In the genomic region with DNA sequence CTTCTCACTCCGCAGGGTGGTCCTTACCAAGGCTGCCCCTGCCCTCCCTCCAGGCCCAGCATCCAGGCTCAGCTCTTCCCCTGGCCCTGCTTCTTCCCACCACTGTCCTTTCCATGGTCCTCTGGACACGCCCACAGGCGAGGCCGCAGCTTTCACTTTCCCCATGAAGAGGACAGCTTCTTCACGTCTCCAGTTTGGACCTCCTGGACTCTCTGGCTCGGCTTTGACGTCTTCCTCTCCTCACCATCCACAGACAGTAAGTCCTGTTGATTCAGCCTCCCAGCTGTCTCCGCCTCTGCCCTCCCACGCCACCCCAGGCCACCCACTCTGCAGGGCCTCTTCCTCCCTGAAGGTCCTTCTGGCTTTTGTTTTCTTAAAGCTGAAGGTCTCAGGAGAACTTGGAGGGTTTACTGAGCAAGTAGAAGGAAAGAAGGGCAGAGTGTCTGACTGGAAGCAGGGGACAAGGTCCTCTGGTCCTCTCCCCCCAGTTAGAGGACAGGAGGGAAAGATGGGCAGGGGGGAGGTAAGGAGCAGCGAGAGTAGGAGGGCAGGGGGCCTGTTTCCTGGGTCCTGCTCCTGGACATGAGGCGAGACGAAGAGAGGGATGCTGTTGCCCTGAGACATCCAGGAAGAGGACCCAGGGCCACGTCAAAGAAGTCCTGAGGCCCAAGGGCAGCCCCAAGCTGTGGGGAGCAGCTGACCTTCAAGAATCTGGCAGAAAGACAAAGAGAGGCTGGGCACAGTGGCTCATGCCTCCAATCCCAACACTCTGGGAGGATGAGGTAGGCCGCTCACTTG, we compare ENCODE assay signal across 10 cellular contexts. TPM values are rescaled to one million over a fixed set of nuclear protein-coding genes. Genes with fewer than 3 reads are reported as not detected.
DNase-seq lines count a peak whose midpoint lies in the region; ATAC-seq and TF ChIP-seq lines count a peak whose summit lies in the region.
"Had no signal": no experiment of that assay in that cellular context is flagged by ENCODE, and none has a peak within 500 bp of the region (broad histone marks: within the 10 kb centered on the region; RNA-seq: fewer than 3 reads in every experiment).

No MANE protein-coding gene starts in this region.

- H3K27me3 ChIP-seq in mucosa of rectum (ENCODE audit: control insufficient read depth in 2 of 2, insufficient read depth in 2 of 2, low read length in 2 of 2): no peaks in the 10 kb centered on the region
- no peaks in the 10 kb centered on the region for H3K27me3 ChIP-seq in vagina
- no peaks in the 10 kb centered on the region for H3K27me3 ChIP-seq in WERI-Rb-1 (ENCODE audit: insufficient read depth, low read depth, severe bottlenecking)

- peaks cover 14% of the 10 kb centered on the region for H3K36me3 Mint-ChIP-seq in activated naive CD8-positive, alpha-beta T cell treated with anti-CD3 and anti-CD28 coated beads, Interleukin-2, amount 10 ng/mL, durations not matched to agents 7 days and 5 days
- peaks cover 7% of the 10 kb centered on the region for H3K36me3 Mint-ChIP-seq in activated naive CD8-positive, alpha-beta T cell treated with anti-CD3 and anti-CD28 coated beads for 36 hours
- peaks cover 6% of the 10 kb centered on the region for H3K36me3 Mint-ChIP-seq in central memory CD8-positive, alpha-beta T cell (ENCODE audit: insufficient read depth)
- no peaks in the 10 kb centered on the region for H3K36me3 Mint-ChIP-seq in MCF 10A (ENCODE audit: insufficient read depth, unreplicated experiment)
- H3K36me3 Mint-ChIP-seq: type B pancreatic cell had no signal

- peak overlapping the region; percentile 15 to 27 for H3K9ac ChIP-seq in mucosa of rectum (ENCODE audit: low read depth in 1 of 2, low read length in 2 of 2)

- peaks cover 17% of the 10 kb centered on the region for H3K27me3 Mint-ChIP-seq in activated naive CD8-positive, alpha-beta T cell treated with anti-CD3 and anti-CD28 coated beads, Interleukin-2, amount 10 ng/mL, durations not matched to agents 7 days and 5 days
- H3K27me3 Mint-ChIP-seq in activated naive CD8-positive, alpha-beta T cell treated with anti-CD3 and anti-CD28 coated beads for 36 hours: no peaks in the 10 kb centered on the region
- no peaks in the 10 kb centered on the region for H3K27me3 Mint-ChIP-seq in central memory CD8-positive, alpha-beta T cell
- H3K27me3 Mint-ChIP-seq in MCF 10A (ENCODE audit: insufficient read depth, unreplicated experiment): no peaks in the 10 kb centered on the region
- H3K27me3 Mint-ChIP-seq: type B pancreatic cell had no signal

- H3K27ac ChIP-seq in mucosa of rectum (ENCODE audit: low read depth in 2 of 2, low read length in 2 of 2) (peak overlapping the region; percentile 68 to 82), vagina (peak overlapping the region; percentile 81), WERI-Rb-1 (no peak overlapping the region)

- H3K9me3 ChIP-seq in mucosa of rectum (ENCODE audit: control insufficient read depth in 2 of 2, low read length in 2 of 2): no peaks in the 10 kb centered on the region
- H3K9me3 ChIP-seq in vagina: no peaks in the 10 kb centered on the region
- H3K9me3 ChIP-seq in WERI-Rb-1 (ENCODE audit: severe bottlenecking): peaks cover 16% of the 10 kb centered on the region

- CTCF ChIA-PET in MCF 10A (lab: Yijun Ruan, JAX): interaction anchor here (1.1 to 2.4 kb wide), 4 partner anchors 9 to 72 kb away, joined by 3 to 12 read pairs (median 4); no protein-coding TSS in a partner anchor

- POLR2A ChIA-PET in activated naive CD8-positive, alpha-beta T cell treated with anti-CD3 and anti-CD28 coated beads, Interleukin-2, amount 10 ng/mL, durations not matched to agents 7 days and 5 days (lab: Charles Lee): interaction anchor here (0.6 to 2.0 kb wide), 7 partner anchors 9 to 363 kb away, joined by 3 to 8 read pairs (median 4); no protein-coding TSS in a partner anchor
- POLR2A ChIA-PET in MCF 10A (lab: Yijun Ruan, JAX): no interaction called here

- TF ChIP-seq CTCF in vagina (IDR thresholded peaks at IDR 0.05) (no peak), MCF 10A (IDR thresholded peaks at IDR 0.05; ENCODE audit: unreplicated experiment) (no peak), WERI-Rb-1 (IDR thresholded peaks at IDR 0.05; ENCODE audit: low read depth, low read length) (no peak)

- TF ChIP-seq POLR2A in vagina (IDR thresholded peaks at IDR 0.05): no peak

- intact Hi-C loops in vagina (cut with DNase I) (loop anchor here (5.0 kb wide), 1 partner anchor 38 kb away; no protein-coding TSS in a partner anchor), MCF 10A (cut with micrococcal nuclease) (no loop called here)

- H3K4me3 ChIP-seq in mucosa of rectum (ENCODE audit: low read length in 2 of 2): peak overlapping the region; percentile 20 to 34
- H3K4me3 ChIP-seq in vagina: peak overlapping the region; percentile 24 to 25
- H3K4me3 ChIP-seq in WERI-Rb-1 (ENCODE audit: low read depth, low read length): no peak overlapping the region

- in situ Hi-C loops in ACHN (cut with HindIII; ENCODE audit: low pct_ligation_motif_present, low pct_unique_long_range_greater_than_20kb, low sequenced_read_pairs): no loop called here

- H3K4me1 Mint-ChIP-seq in activated naive CD8-positive, alpha-beta T cell treated with anti-CD3 and anti-CD28 coated beads, Interleukin-2, amount 10 ng/mL, durations not matched to agents 7 days and 5 days: peaks cover 18% of the 10 kb centered on the region
- peaks cover 15% of the 10 kb centered on the region for H3K4me1 Mint-ChIP-seq in activated naive CD8-positive, alpha-beta T cell treated with anti-CD3 and anti-CD28 coated beads for 36 hours
- H3K4me1 Mint-ChIP-seq in central memory CD8-positive, alpha-beta T cell: peaks cover 42% of the 10 kb centered on the region
- H3K4me1 Mint-ChIP-seq in MCF 10A (ENCODE audit: insufficient read depth, unreplicated experiment): no peaks in the 10 kb centered on the region

- ATAC-seq in activated naive CD8-positive, alpha-beta T cell treated with anti-CD3 and anti-CD28 coated beads, Interleukin-2, amount 10 ng/mL, durations not matched to agents 7 days and 5 days (ENCODE audit: low read depth): no peak
- ATAC-seq in central memory CD8-positive, alpha-beta T cell (replicated peaks; ENCODE audit: extremely low read depth, poor library complexity, severe bottlenecking): no peak
- ATAC-seq: WTC11 had no signal

- no TSS peak for BruUV-seq in MCF 10A (replicated peaks; lab: Mats Ljungman, UMichigan)

- no peak for DNase-seq in activated naive CD8-positive, alpha-beta T cell treated with anti-CD3 and anti-CD28 coated beads, Interleukin-2, amount 10 ng/mL, durations not matched to agents 7 days and 5 days
- no peak for DNase-seq in activated naive CD8-positive, alpha-beta T cell treated with anti-CD3 and anti-CD28 coated beads for 36 hours
- no peak for DNase-seq in central memory CD8-positive, alpha-beta T cell (ENCODE audit: low spot score in 2 of 2)
- DNase-seq in vagina (ENCODE audit: extremely low spot score in 2 of 2): peak in 1 of 2 donors; percentile 95
- no peak for DNase-seq in ACHN
- no peak for DNase-seq in MCF 10A (ENCODE audit: unreplicated experiment)
- no peak for DNase-seq in WERI-Rb-1

- H3K27ac Mint-ChIP-seq in activated naive CD8-positive, alpha-beta T cell treated with anti-CD3 and anti-CD28 coated beads, Interleukin-2, amount 10 ng/mL, durations not matched to agents 7 days and 5 days: peak overlapping the region; percentile 74
- H3K27ac Mint-ChIP-seq in activated naive CD8-positive, alpha-beta T cell treated with anti-CD3 and anti-CD28 coated beads for 36 hours: no peak overlapping the region
- peak overlapping the region; percentile 89 for H3K27ac Mint-ChIP-seq in central memory CD8-positive, alpha-beta T cell (ENCODE audit: low read depth)
- H3K27ac Mint-ChIP-seq in MCF 10A (ENCODE audit: low read depth, unreplicated experiment): no peak overlapping the region
- H3K27ac Mint-ChIP-seq: type B pancreatic cell, WTC11 had no signal

- H3K4me1 ChIP-seq in mucosa of rectum (ENCODE audit: control insufficient read depth in 2 of 2, insufficient read depth in 2 of 2, low read length in 2 of 2): peaks cover 8 to 10% of the 10 kb centered on the region in 2 donors
- peaks cover 15% of the 10 kb centered on the region for H3K4me1 ChIP-seq in vagina

- no peaks in the 10 kb centered on the region for H3K36me3 ChIP-seq in mucosa of rectum (ENCODE audit: control insufficient read depth in 2 of 2, insufficient read depth in 2 of 2, low read length in 2 of 2)
- no peaks in the 10 kb centered on the region for H3K36me3 ChIP-seq in vagina
- H3K36me3 ChIP-seq in WERI-Rb-1: no peaks in the 10 kb centered on the region

- peaks cover 14% of the 10 kb centered on the region for H3K9me3 Mint-ChIP-seq in activated naive CD8-positive, alpha-beta T cell treated with anti-CD3 and anti-CD28 coated beads, Interleukin-2, amount 10 ng/mL, durations not matched to agents 7 days and 5 days
- H3K9me3 Mint-ChIP-seq in activated naive CD8-positive, alpha-beta T cell treated with anti-CD3 and anti-CD28 coated beads for 36 hours: peaks cover 18% of the 10 kb centered on the region
- peaks cover 12% of the 10 kb centered on the region for H3K9me3 Mint-ChIP-seq in central memory CD8-positive, alpha-beta T cell
- H3K9me3 Mint-ChIP-seq in MCF 10A (ENCODE audit: unreplicated experiment): peaks cover 14% of the 10 kb centered on the region

- H3K4me3 Mint-ChIP-seq in activated naive CD8-positive, alpha-beta T cell treated with anti-CD3 and anti-CD28 coated beads, Interleukin-2, amount 10 ng/mL, durations not matched to agents 7 days and 5 days: peak overlapping the region; percentile 63
- no peak overlapping the region for H3K4me3 Mint-ChIP-seq in activated naive CD8-positive, alpha-beta T cell treated with anti-CD3 and anti-CD28 coated beads for 36 hours
- H3K4me3 Mint-ChIP-seq in central memory CD8-positive, alpha-beta T cell: peak overlapping the region; percentile 58
- no peak overlapping the region for H3K4me3 Mint-ChIP-seq in MCF 10A (ENCODE audit: unreplicated experiment)
- H3K4me3 Mint-ChIP-seq: type B pancreatic cell, WTC11 had no signal

RNA-seq across cellular contexts. Expression of gene NMUR1, which starts 24.7 kb away (rescaled TPM):
- under 1 TPM; 0.89 to 0.94 TPM for total RNA-seq in activated naive CD8-positive, alpha-beta T cell treated with anti-CD3 and anti-CD28 coated beads, Interleukin-2, amount 10 ng/mL, durations not matched to agents 7 days and 5 days
- total RNA-seq in activated naive CD8-positive, alpha-beta T cell treated with anti-CD3 and anti-CD28 coated beads for 36 hours: not detected
- total RNA-seq in vagina (not detected), MCF 10A (2022) (not detected in 2 replicates)

RNA-seq across cellular contexts. Expression of gene TEX44, which starts 37.7 kb away (rescaled TPM):
- total RNA-seq in activated naive CD8-positive, alpha-beta T cell treated with anti-CD3 and anti-CD28 coated beads, Interleukin-2, amount 10 ng/mL, durations not matched to agents 7 days and 5 days: not detected
- not detected for total RNA-seq in activated naive CD8-positive, alpha-beta T cell treated with anti-CD3 and anti-CD28 coated beads for 36 hours
- total RNA-seq in vagina (not detected), MCF 10A (2022) (not detected in 2 replicates)
- total RNA-seq: WTC11 had no signal

Comparison
In these comparisons a context has a peak if more than half of its experiments do, and no peak if none do; other contexts are left out.
1. H3K27ac Mint-ChIP-seq: peak in activated naive CD8-positive, alpha-beta T cell treated with anti-CD3 and anti-CD28 coated beads, Interleukin-2, amount 10 ng/mL, durations not matched to agents 7 days and 5 days (single experiment) and central memory CD8-positive, alpha-beta T cell (single experiment); none in activated naive CD8-positive, alpha-beta T cell treated with anti-CD3 and anti-CD28 coated beads for 36 hours (single experiment) and MCF 10A (single experiment).
2. H3K4me3 Mint-ChIP-seq: peak in activated naive CD8-positive, alpha-beta T cell treated with anti-CD3 and anti-CD28 coated beads, Interleukin-2, amount 10 ng/mL, durations not matched to agents 7 days and 5 days (single experiment) and central memory CD8-positive, alpha-beta T cell (single experiment); none in activated naive CD8-positive, alpha-beta T cell treated with anti-CD3 and anti-CD28 coated beads for 36 hours (single experiment) and MCF 10A (single experiment).